ENCODE assay signal across 29 cellular contexts in genomic region chr13:42658019-42658418, GRCh38.
"Had no signal": no experiment of that assay in that cellular context is flagged by ENCODE, and none has a peak within 500 bp of the region (broad histone marks: within the 10 kb centered on the region; RNA-seq: fewer than 3 reads in every experiment).

No MANE protein-coding gene starts in this region.

- H3K4me1 ChIP-seq: adrenal gland, body of pancreas, colonic mucosa had no signal

- H3K27ac ChIP-seq: adrenal gland, body of pancreas, cardiac muscle cell, colonic mucosa, epithelial cell of prostate had no signal

- H3K36me3 Mint-ChIP-seq: activated CD4-positive, alpha-beta memory T cell treated with anti-CD3 and anti-CD28 coated beads for 36 hours; activated CD8-positive, alpha-beta memory T cell treated with anti-CD3 and anti-CD28 coated beads, Interleukin-2, amount 10 ng/mL, durations not matched to agents 7 days and 5 days; activated naive CD4-positive, alpha-beta T cell treated with anti-CD3 and anti-CD28 coated beads, Interleukin-2, amount 50 U/mL, for 24 hours; activated naive CD8-positive, alpha-beta T cell treated with anti-CD3 and anti-CD28 coated beads for 36 hours had no signal

- DNase-seq: activated CD4-positive, alpha-beta memory T cell treated with anti-CD3 and anti-CD28 coated beads for 36 hours; activated CD4-positive, alpha-beta T cell treated with anti-CD3 and anti-CD28 coated beads for 36 hours; activated CD4-positive, alpha-beta T cell treated with anti-CD3 and anti-CD28 coated beads, Interleukin-2, amount 10 ng/mL, durations not matched to agents 24 days and 14 days; activated CD4-positive, CD25-positive, alpha-beta regulatory T cell; activated CD4-positive, CD25-positive, alpha-beta regulatory T cell treated with anti-CD3 and anti-CD28 coated beads, Interleukin-2, amount 50 U/mL, for 72 hours; activated CD8-positive, alpha-beta memory T cell treated with anti-CD3 and anti-CD28 coated beads, Interleukin-2, amount 10 ng/mL, durations not matched to agents 7 days and 5 days; activated CD8-positive, alpha-beta memory T cell treated with anti-CD3 and anti-CD28 coated beads, Interleukin-2, amount 50 U/mL, for 4 hours; activated CD8-positive, alpha-beta T cell treated with anti-CD3 and anti-CD28 coated beads, Interleukin-2, amount 10 ng/mL, durations not matched to agents 7 days and 5 days; activated effector memory CD4-positive, alpha-beta T cell treated with anti-CD3 and anti-CD28 coated beads, Interleukin-2, amount 50 U/mL, for 16 hours; activated naive CD4-positive, alpha-beta T cell treated with anti-CD3 and anti-CD28 coated beads for 36 hours; activated naive CD8-positive, alpha-beta T cell treated with anti-CD3 and anti-CD28 coated beads for 36 hours; activated naive CD8-positive, alpha-beta T cell treated with anti-CD3 and anti-CD28 coated beads, Interleukin-2, amount 50 U/mL, for 24 hours; activated T-cell treated with anti-CD3 and anti-CD28 coated beads, Interleukin-2, amount 50 U/mL, for 1 hour; activated T-cell treated with anti-CD3 and anti-CD28 coated beads, Interleukin-2, amount 50 U/mL, for 48 hours; adrenal gland; amygdala; aorta; body of pancreas; central memory CD4-positive, alpha-beta T cell; cerebellar nuclear complex; colonic mucosa; effector CD8-positive, alpha-beta T cell; foreskin fibroblast; T-helper 2 cell had no signal

- H3K9me3 ChIP-seq: adrenal gland, body of pancreas, colonic mucosa had no signal

- ATAC-seq: activated CD4-positive, alpha-beta T cell treated with anti-CD3 and anti-CD28 coated beads for 36 hours; activated CD8-positive, alpha-beta memory T cell treated with anti-CD3 and anti-CD28 coated beads, Interleukin-2, amount 10 ng/mL, durations not matched to agents 7 days and 5 days; activated CD8-positive, alpha-beta T cell treated with anti-CD3 and anti-CD28 coated beads, Interleukin-2, amount 10 ng/mL, durations not matched to agents 7 days and 5 days; activated naive CD8-positive, alpha-beta T cell treated with anti-CD3 and anti-CD28 coated beads, Interleukin-2, amount 50 U/mL, for 24 hours; body of pancreas had no signal

- H3K4me1 Mint-ChIP-seq: activated CD4-positive, alpha-beta T cell treated with anti-CD3 and anti-CD28 coated beads for 36 hours; activated CD4-positive, alpha-beta T cell treated with anti-CD3 and anti-CD28 coated beads, Interleukin-2, amount 10 ng/mL, durations not matched to agents 24 days and 14 days; activated CD8-positive, alpha-beta memory T cell treated with anti-CD3 and anti-CD28 coated beads, Interleukin-2, amount 10 ng/mL, durations not matched to agents 7 days and 5 days; activated naive CD4-positive, alpha-beta T cell treated with anti-CD3 and anti-CD28 coated beads, Interleukin-2, amount 50 U/mL, for 24 hours; activated naive CD8-positive, alpha-beta T cell treated with anti-CD3 and anti-CD28 coated beads for 36 hours; activated naive CD8-positive, alpha-beta T cell treated with anti-CD3 and anti-CD28 coated beads, Interleukin-2, amount 50 U/mL, for 24 hours had no signal

- H3K4me3 ChIP-seq: adrenal gland, body of pancreas, cardiac muscle cell, colonic mucosa had no signal

- H3K9me3 Mint-ChIP-seq: activated CD4-positive, alpha-beta memory T cell treated with anti-CD3 and anti-CD28 coated beads for 36 hours; activated CD4-positive, alpha-beta T cell treated with anti-CD3 and anti-CD28 coated beads, Interleukin-2, amount 10 ng/mL, durations not matched to agents 24 days and 14 days; activated naive CD4-positive, alpha-beta T cell treated with anti-CD3 and anti-CD28 coated beads for 36 hours; activated naive CD4-positive, alpha-beta T cell treated with anti-CD3 and anti-CD28 coated beads, Interleukin-2, amount 50 U/mL, for 24 hours; activated naive CD8-positive, alpha-beta T cell treated with anti-CD3 and anti-CD28 coated beads for 36 hours; activated naive CD8-positive, alpha-beta T cell treated with anti-CD3 and anti-CD28 coated beads, Interleukin-2, amount 50 U/mL, for 24 hours; activated T-helper 1 cell treated with anti-CD3 and anti-CD28 coated beads, Interleukin-12 subunit alpha, Interleukin-12 subunit beta, Interleukin-2, Interleukin-4 antibody, amounts not matched to agents 30 ng/mL and 10 ng/mL and 1 ng/mL, durations not matched to agents 14 hours and 24 hours and 36 hours; activated T-helper 2 cell treated with anti-CD3 and anti-CD28 coated beads, Interferon-gamma antibody, Interleukin-2, Interleukin-4, amounts not matched to agents 10 μg/mL and 5 μg/mL and 100 μg/mL, durations not matched to agents 14 hours and 24 hours and 36 hours had no signal

- H3K27ac Mint-ChIP-seq: activated CD4-positive, alpha-beta memory T cell treated with anti-CD3 and anti-CD28 coated beads for 36 hours; activated CD4-positive, alpha-beta T cell treated with anti-CD3 and anti-CD28 coated beads for 36 hours; activated CD4-positive, alpha-beta T cell treated with anti-CD3 and anti-CD28 coated beads, Interleukin-2, amount 10 ng/mL, durations not matched to agents 24 days and 14 days; activated CD8-positive, alpha-beta memory T cell treated with anti-CD3 and anti-CD28 coated beads, Interleukin-2, amount 10 ng/mL, durations not matched to agents 7 days and 5 days; activated CD8-positive, alpha-beta T cell treated with anti-CD3 and anti-CD28 coated beads, Interleukin-2, amount 10 ng/mL, durations not matched to agents 7 days and 5 days; activated naive CD4-positive, alpha-beta T cell treated with anti-CD3 and anti-CD28 coated beads for 36 hours; activated naive CD4-positive, alpha-beta T cell treated with anti-CD3 and anti-CD28 coated beads, Interleukin-2, amount 50 U/mL, for 24 hours; activated naive CD8-positive, alpha-beta T cell treated with anti-CD3 and anti-CD28 coated beads for 36 hours; activated naive CD8-positive, alpha-beta T cell treated with anti-CD3 and anti-CD28 coated beads, Interleukin-2, amount 50 U/mL, for 24 hours; activated T-helper 1 cell treated with anti-CD3 and anti-CD28 coated beads, Interleukin-12 subunit alpha, Interleukin-12 subunit beta, Interleukin-2, Interleukin-4 antibody, amounts not matched to agents 30 ng/mL and 10 ng/mL and 1 ng/mL, durations not matched to agents 14 hours and 24 hours and 36 hours; activated T-helper 2 cell treated with anti-CD3 and anti-CD28 coated beads, Interferon-gamma antibody, Interleukin-2, Interleukin-4, amounts not matched to agents 10 μg/mL and 5 μg/mL and 100 μg/mL, durations not matched to agents 14 hours and 24 hours and 36 hours had no signal

- H3K4me3 Mint-ChIP-seq: activated CD4-positive, alpha-beta memory T cell treated with anti-CD3 and anti-CD28 coated beads for 36 hours; activated CD4-positive, alpha-beta T cell treated with anti-CD3 and anti-CD28 coated beads for 36 hours; activated CD4-positive, alpha-beta T cell treated with anti-CD3 and anti-CD28 coated beads, Interleukin-2, amount 10 ng/mL, durations not matched to agents 24 days and 14 days; activated CD8-positive, alpha-beta memory T cell treated with anti-CD3 and anti-CD28 coated beads, Interleukin-2, amount 10 ng/mL, durations not matched to agents 7 days and 5 days; activated CD8-positive, alpha-beta T cell treated with anti-CD3 and anti-CD28 coated beads, Interleukin-2, amount 10 ng/mL, durations not matched to agents 7 days and 5 days; activated naive CD4-positive, alpha-beta T cell treated with anti-CD3 and anti-CD28 coated beads for 36 hours; activated naive CD4-positive, alpha-beta T cell treated with anti-CD3 and anti-CD28 coated beads, Interleukin-2, amount 50 U/mL, for 24 hours; activated naive CD8-positive, alpha-beta T cell treated with anti-CD3 and anti-CD28 coated beads for 36 hours; activated naive CD8-positive, alpha-beta T cell treated with anti-CD3 and anti-CD28 coated beads, Interleukin-2, amount 50 U/mL, for 24 hours; activated T-helper 1 cell treated with anti-CD3 and anti-CD28 coated beads, Interleukin-12 subunit alpha, Interleukin-12 subunit beta, Interleukin-2, Interleukin-4 antibody, amounts not matched to agents 30 ng/mL and 10 ng/mL and 1 ng/mL, durations not matched to agents 14 hours and 24 hours and 36 hours had no signal

- H3K27me3 ChIP-seq: body of pancreas, cardiac muscle cell, colonic mucosa had no signal

- H3K36me3 ChIP-seq: adrenal gland, cardiac muscle cell, colonic mucosa had no signal
